Comparison of ENCODE assay signal across 16 cellular contexts in the genomic region with DNA sequence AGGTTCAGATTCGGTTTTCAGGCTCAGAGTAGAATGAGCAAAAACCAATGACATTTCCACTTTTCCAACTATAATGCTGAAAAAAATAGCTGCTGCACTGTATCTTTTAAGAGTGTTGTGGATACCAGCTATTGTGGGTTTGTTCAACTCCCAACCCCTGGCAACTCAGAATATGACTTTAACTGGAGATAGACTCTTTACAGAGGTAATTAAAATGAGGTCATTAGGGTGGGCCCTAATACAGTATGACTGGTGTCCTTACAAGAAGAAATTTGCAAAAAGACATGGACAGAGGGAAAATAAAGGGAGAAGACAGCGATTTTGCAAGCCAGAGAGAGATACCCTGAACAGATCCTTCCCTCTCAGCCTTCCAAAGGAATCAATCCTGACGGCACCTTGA.
"Had no signal": no experiment of that assay in that cellular context is flagged by ENCODE, and none has a peak within 500 bp of the region (broad histone marks: within the 10 kb centered on the region; RNA-seq: fewer than 3 reads in every experiment).

No MANE protein-coding gene starts in this region.

- H3K4me1 ChIP-seq: right atrium auricular region had no signal

- H3K4me3 ChIP-seq: ovary, right atrium auricular region, smooth muscle cell had no signal

- H3K27ac ChIP-seq: ovary, right atrium auricular region had no signal

- H3K9me3 ChIP-seq: ovary, right atrium auricular region had no signal

- H3K36me3 ChIP-seq: ovary, right atrium auricular region had no signal

- ATAC-seq: activated naive CD4-positive, alpha-beta T cell treated with anti-CD3 and anti-CD28 coated beads, Interleukin-2, amount 50 U/mL, for 72 hours; left lobe of liver; stimulated activated memory B cell treated with anti-CD40 and anti-IgM and Interleukin-4, amounts not matched to agents 10 μg/mL and 1 μg/mL and 100 μg/mL, for 72 hours had no signal

- H3K27ac Mint-ChIP-seq: activated B cell treated with CpG ODN at 0.5 μM for 24 hours; activated CD4-positive, alpha-beta T cell treated with anti-CD3 and anti-CD28 coated beads, Interleukin-2, amount 10 ng/mL, durations not matched to agents 24 days and 14 days; activated naive CD4-positive, alpha-beta T cell treated with anti-CD3 and anti-CD28 coated beads, Interleukin-2, amount 50 U/mL, for 72 hours; nephron; stimulated activated memory B cell treated with anti-CD40 and anti-IgM and Interleukin-4, amounts not matched to agents 10 μg/mL and 1 μg/mL and 100 μg/mL, for 72 hours had no signal

- DNase-seq: activated B cell treated with CpG ODN at 0.5 μM for 24 hours; activated CD4-positive, alpha-beta T cell treated with anti-CD3 and anti-CD28 coated beads, Interleukin-2, amount 10 ng/mL, durations not matched to agents 24 days and 14 days; amygdala; erythroblast; ovary; substantia nigra; T1000; trophoblast cell had no signal

- H3K4me1 Mint-ChIP-seq: nephron had no signal

- H3K4me2 ChIP-seq: smooth muscle cell had no signal

- H3K27me3 Mint-ChIP-seq: activated B cell treated with CpG ODN at 0.5 μM for 24 hours; activated CD4-positive, alpha-beta T cell treated with anti-CD3 and anti-CD28 coated beads, Interleukin-2, amount 10 ng/mL, durations not matched to agents 24 days and 14 days; brain; central memory CD8-positive, alpha-beta T cell; stimulated activated memory B cell treated with anti-CD40 and anti-IgM and Interleukin-4, amounts not matched to agents 10 μg/mL and 1 μg/mL and 100 μg/mL, for 72 hours had no signal

- H3K9me3 Mint-ChIP-seq: activated B cell treated with CpG ODN at 0.5 μM for 24 hours; activated CD4-positive, alpha-beta T cell treated with anti-CD3 and anti-CD28 coated beads, Interleukin-2, amount 10 ng/mL, durations not matched to agents 24 days and 14 days; activated naive CD4-positive, alpha-beta T cell treated with anti-CD3 and anti-CD28 coated beads, Interleukin-2, amount 50 U/mL, for 72 hours; brain; central memory CD8-positive, alpha-beta T cell; nephron; stimulated activated memory B cell treated with anti-CD40 and anti-IgM and Interleukin-4, amounts not matched to agents 10 μg/mL and 1 μg/mL and 100 μg/mL, for 72 hours had no signal

- H3K4me3 Mint-ChIP-seq: activated B cell treated with CpG ODN at 0.5 μM for 24 hours; activated CD4-positive, alpha-beta T cell treated with anti-CD3 and anti-CD28 coated beads, Interleukin-2, amount 10 ng/mL, durations not matched to agents 24 days and 14 days; brain; central memory CD8-positive, alpha-beta T cell; nephron; stimulated activated memory B cell treated with anti-CD40 and anti-IgM and Interleukin-4, amounts not matched to agents 10 μg/mL and 1 μg/mL and 100 μg/mL, for 72 hours had no signal

- H3K27me3 ChIP-seq: ovary, right atrium auricular region had no signal
